Comparison of ENCODE assay signal across 19 cellular contexts in the genomic region with DNA sequence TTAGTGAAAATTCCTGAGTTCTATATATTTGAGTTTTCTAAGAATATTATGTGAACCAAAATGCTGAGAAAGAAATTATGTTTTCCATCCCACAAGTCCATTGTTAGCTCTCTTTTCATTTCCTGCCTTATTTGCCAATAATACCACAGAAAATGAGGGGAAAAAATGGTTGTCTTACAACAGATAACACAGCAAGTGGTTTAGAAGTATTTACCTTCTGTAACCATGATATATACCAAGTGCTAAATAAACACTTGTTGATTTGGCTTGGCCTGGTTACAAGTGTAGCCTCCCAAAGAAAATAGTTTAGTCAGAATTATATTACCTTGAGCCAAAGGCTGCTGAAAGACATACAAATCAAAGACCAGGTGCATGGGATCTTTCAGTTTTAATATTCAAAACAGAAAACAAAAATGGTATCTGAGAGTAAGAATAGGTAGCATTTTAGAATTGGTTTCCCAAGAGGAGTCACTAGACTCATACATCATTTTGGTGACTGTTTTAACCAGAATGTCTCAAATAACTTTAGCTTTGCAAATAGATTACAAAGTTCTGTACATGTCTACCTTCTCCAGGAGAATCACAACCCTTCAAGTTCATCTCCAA.
DNase-seq lines count a peak whose midpoint lies in the region; ATAC-seq and TF ChIP-seq lines count a peak whose summit lies in the region.
"Had no signal": no experiment of that assay in that cellular context is flagged by ENCODE, and none has a peak within 500 bp of the region (broad histone marks: within the 10 kb centered on the region; RNA-seq: fewer than 3 reads in every experiment).

No MANE protein-coding gene starts in this region.

- no peaks in the 10 kb centered on the region for H3K36me3 ChIP-seq in KMS-11 (ENCODE audit: insufficient read depth)
- H3K36me3 ChIP-seq: BLaER1 treated with 17β-estradiol and CSF1 and Interleukin-3, amounts not matched to agents 10 nM and 100 nM; SJCRH30 had no signal

- no peak overlapping the region for H3K4me3 ChIP-seq in KMS-11 (IDR thresholded peaks at IDR 0.05; ENCODE audit: insufficient read depth, low read depth, low read length)
- H3K4me3 ChIP-seq: BLaER1 treated with 17β-estradiol and CSF1 and Interleukin-3, amounts not matched to agents 10 nM and 100 nM; SJCRH30 had no signal

- no peak overlapping the region for H3K9ac ChIP-seq in KMS-11
- H3K9ac ChIP-seq: BLaER1 treated with 17β-estradiol and CSF1 and Interleukin-3, amounts not matched to agents 10 nM and 100 nM had no signal

- H3K4me2 ChIP-seq in KMS-11: peak overlapping the region; percentile 8; the same call in 1 of the 2 replicates
- H3K4me2 ChIP-seq: BLaER1 treated with 17β-estradiol and CSF1 and Interleukin-3, amounts not matched to agents 10 nM and 100 nM had no signal

- no peaks in the 10 kb centered on the region for H4K20me1 ChIP-seq in KMS-11 (ENCODE audit: insufficient read depth)
- H4K20me1 ChIP-seq: BLaER1 treated with 17β-estradiol and CSF1 and Interleukin-3, amounts not matched to agents 10 nM and 100 nM had no signal

- TF ChIP-seq CTCF in KMS-11 (conservative IDR thresholded peaks at IDR 0.05; ENCODE audit: low read depth, low read length): no peak

- DNase-seq in DMS53 (lab: John Stamatoyannopoulos, UW) (peak; percentile 89), DMS53 treated with DMSO at 0.1 percent for 48 hours (lab: John Stamatoyannopoulos, UW; ENCODE audit: unreplicated experiment) (peak; percentile 80), NCI-H2196 treated with DMSO at 0.1 percent for 48 hours (lab: John Stamatoyannopoulos, UW; ENCODE audit: unreplicated experiment) (peak; percentile 7), NCI-H1694 (lab: John Stamatoyannopoulos, UW) (no peak)
- DNase-seq: ACHN; Caco-2; CD4-positive, alpha-beta memory T cell; DMS 273 treated with DMSO at 0.1 percent for 48 hours; KBM-7; NCI-H1436 treated with DMSO at 0.1 percent for 48 hours; NCI-H2081; NCI-H2171 treated with DMSO at 0.1 percent for 48 hours; NCI-H446 treated with DMSO at 0.1 percent for 48 hours; SJCRH30; T-cell had no signal

- H2AFZ ChIP-seq in KMS-11 (ENCODE audit: low read depth): no peak overlapping the region

- peaks cover 14% of the 10 kb centered on the region for H3K4me1 ChIP-seq in KMS-11 (ENCODE audit: low read depth, poor library complexity, severe bottlenecking)
- H3K4me1 ChIP-seq: SJCRH30 had no signal

- no peak overlapping the region; the same call in 1 of the 2 replicates for H3K27ac ChIP-seq in KMS-11
- H3K27ac ChIP-seq: BLaER1 treated with 17β-estradiol and CSF1 and Interleukin-3, amounts not matched to agents 10 nM and 100 nM; SJCRH30 had no signal

- H3K79me2 ChIP-seq in KMS-11 (ENCODE audit: insufficient read depth, low read depth): no peaks in the 10 kb centered on the region

- ATAC-seq in HG02981 (IDR thresholded peaks at IDR 0.05; ENCODE audit: unreplicated experiment) (no peak), HG03175 (IDR thresholded peaks at IDR 0.05; ENCODE audit: unreplicated experiment) (no peak)
- ATAC-seq: T-cell had no signal

- no peaks in the 10 kb centered on the region for H3K27me3 ChIP-seq in KMS-11 (ENCODE audit: insufficient read depth, low read depth)
- H3K27me3 ChIP-seq: BLaER1 treated with 17β-estradiol and CSF1 and Interleukin-3, amounts not matched to agents 10 nM and 100 nM; SJCRH30 had no signal
